8 cellular contexts compared by ENCODE assay signal in the genomic region with DNA sequence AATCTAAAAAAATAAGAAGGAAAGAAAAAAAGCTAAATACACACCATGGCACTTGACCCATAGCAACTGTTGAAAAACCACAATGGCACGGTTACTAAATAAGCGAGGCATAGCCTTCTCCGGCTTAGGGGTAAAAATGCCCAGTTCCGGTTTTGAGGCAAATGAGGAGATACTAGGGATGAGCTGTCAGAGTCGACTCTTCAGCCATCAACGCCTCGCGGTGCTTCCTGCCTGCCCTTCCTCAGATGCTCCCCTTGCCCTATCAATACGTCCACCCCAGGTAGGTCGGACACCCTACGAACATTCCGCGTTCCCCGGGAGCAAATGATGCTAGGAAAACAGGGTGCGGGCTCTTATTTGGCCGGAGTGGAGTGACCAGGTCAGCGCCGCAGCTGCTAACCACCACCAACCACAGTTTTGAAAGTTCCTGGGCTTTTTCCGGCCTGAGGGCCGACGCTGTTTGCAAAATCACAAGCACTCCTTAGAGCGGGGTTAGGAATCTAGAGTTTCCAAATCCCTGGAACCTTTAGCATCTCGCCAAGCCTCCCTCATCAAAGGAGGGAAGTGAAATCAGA. TPM values are rescaled to one million over a fixed set of nuclear protein-coding genes. Genes with fewer than 3 reads are reported as not detected.
A peak's percentile ranks its signal among the peaks of the same experiment; 100 is the strongest.
DNase-seq lines count a peak whose midpoint lies in the region; ATAC-seq and TF ChIP-seq lines count a peak whose summit lies in the region.

No MANE protein-coding gene starts in this region.

- in situ Hi-C loops in T47D (cut with HindIII; ENCODE audit: low pct_unique_long_range_greater_than_20kb, low sequenced_read_pairs): no loop called here

- peaks cover 10% of the 10 kb centered on the region for H3K27me3 Mint-ChIP-seq in GM23338 (ENCODE audit: insufficient read depth, low read depth, poor library complexity)

- peaks cover 40% of the 10 kb centered on the region for H3F3A ChIP-seq in GM23338 (replicated peaks; ENCODE audit: low read depth)

- TF ChIP-seq CTCF in GM23338 (conservative IDR thresholded peaks at IDR 0.05; ENCODE audit: low read depth in 2 of 2) (no peak), kidney epithelial cell (IDR thresholded peaks at IDR 0.05; ENCODE audit: insufficient read depth, low read length, poor library complexity, severe bottlenecking) (no peak)

- no peaks in the 10 kb centered on the region for H3K9me3 Mint-ChIP-seq in GM23338

- H3K36me3 ChIP-seq in GM23338 (ENCODE audit: insufficient read depth) (peaks cover 27% of the 10 kb centered on the region), kidney epithelial cell (ENCODE audit: control insufficient read depth, insufficient read depth, low read length) (peaks cover 3% of the 10 kb centered on the region)

- H3K4me3 Mint-ChIP-seq in GM23338: peak overlapping the region; percentile 96

- peak overlapping the region; percentile 88 for H3K4me2 ChIP-seq in GM23338

- H3K9me2 ChIP-seq in GM23338 (ENCODE audit: insufficient read depth): no peaks in the 10 kb centered on the region

- peaks cover 57% of the 10 kb centered on the region for H3K79me2 ChIP-seq in GM23338 (replicated peaks; ENCODE audit: insufficient read depth)

- peaks cover 21% of the 10 kb centered on the region for H3K4me1 Mint-ChIP-seq in GM23338

- H3K27ac Mint-ChIP-seq in GM23338: peak overlapping the region; percentile 86

- H3K27me3 ChIP-seq in GM23338 (ENCODE audit: insufficient read depth): 0 out of 2 replicates have a peak, but pooled peaks cover 2% of the 10 kb centered on the region
- no peaks in the 10 kb centered on the region for H3K27me3 ChIP-seq in kidney epithelial cell (ENCODE audit: control insufficient read depth, insufficient read depth, low read length)

- peaks cover 10% of the 10 kb centered on the region; the same call in 1 of the 2 replicates for H3K4me1 ChIP-seq in GM23338 (ENCODE audit: insufficient read depth)

- H2AFZ ChIP-seq in GM23338: no peak overlapping the region

- ATAC-seq in GM23338: peak; percentile 8
- no peak for ATAC-seq in stimulated activated naive CD8-positive, alpha-beta T cell treated with anti-CD3 and anti-CD28 coated beads, Interleukin-15, Interleukin-2, amounts not matched to agents 100 U/mL and 50 U/mL, for 24 hours
- ATAC-seq in GM18861 (IDR thresholded peaks at IDR 0.05; ENCODE audit: unreplicated experiment): no peak

- H4K20me1 ChIP-seq in GM23338 (replicated peaks; ENCODE audit: insufficient read depth): peaks cover 40% of the 10 kb centered on the region

- peak overlapping the region; percentile 87 for H3K27ac ChIP-seq in GM23338 (ENCODE audit: low read depth)

- DNase-seq in COLO668 (lab: John Stamatoyannopoulos, UW; ENCODE audit: unreplicated experiment) (peak; percentile 54), GM23338 (ENCODE audit: low spot score) (peak; percentile 76), RKO (ENCODE audit: low spot score) (peak; percentile 64), T47D (ENCODE audit: low read depth in 1 of 2, low spot score in 1 of 2) (peak; percentile 56 to 77), kidney epithelial cell (ENCODE audit: low read depth) (no peak), NCI-H2081 treated with DMSO at 0.1 percent for 48 hours (lab: John Stamatoyannopoulos, UW) (no peak)
- peak; percentile 48 for DNase-seq in stimulated activated naive CD8-positive, alpha-beta T cell treated with anti-CD3 and anti-CD28 coated beads, Interleukin-15, Interleukin-2, amounts not matched to agents 100 U/mL and 50 U/mL, for 24 hours

- peak overlapping the region; percentile 77 for H3K4me3 ChIP-seq in GM23338
- peak overlapping the region; percentile 99 for H3K4me3 ChIP-seq in kidney epithelial cell (ENCODE audit: low read depth, low read length)

- peaks cover 50% of the 10 kb centered on the region for H3K36me3 Mint-ChIP-seq in GM23338 (ENCODE audit: low read depth)

TF ChIP-seq in GM23338, 12 proteins besides CTCF, POLR2A, EP300 and RAD21:
- TF ChIP-seq, protein P1, sequence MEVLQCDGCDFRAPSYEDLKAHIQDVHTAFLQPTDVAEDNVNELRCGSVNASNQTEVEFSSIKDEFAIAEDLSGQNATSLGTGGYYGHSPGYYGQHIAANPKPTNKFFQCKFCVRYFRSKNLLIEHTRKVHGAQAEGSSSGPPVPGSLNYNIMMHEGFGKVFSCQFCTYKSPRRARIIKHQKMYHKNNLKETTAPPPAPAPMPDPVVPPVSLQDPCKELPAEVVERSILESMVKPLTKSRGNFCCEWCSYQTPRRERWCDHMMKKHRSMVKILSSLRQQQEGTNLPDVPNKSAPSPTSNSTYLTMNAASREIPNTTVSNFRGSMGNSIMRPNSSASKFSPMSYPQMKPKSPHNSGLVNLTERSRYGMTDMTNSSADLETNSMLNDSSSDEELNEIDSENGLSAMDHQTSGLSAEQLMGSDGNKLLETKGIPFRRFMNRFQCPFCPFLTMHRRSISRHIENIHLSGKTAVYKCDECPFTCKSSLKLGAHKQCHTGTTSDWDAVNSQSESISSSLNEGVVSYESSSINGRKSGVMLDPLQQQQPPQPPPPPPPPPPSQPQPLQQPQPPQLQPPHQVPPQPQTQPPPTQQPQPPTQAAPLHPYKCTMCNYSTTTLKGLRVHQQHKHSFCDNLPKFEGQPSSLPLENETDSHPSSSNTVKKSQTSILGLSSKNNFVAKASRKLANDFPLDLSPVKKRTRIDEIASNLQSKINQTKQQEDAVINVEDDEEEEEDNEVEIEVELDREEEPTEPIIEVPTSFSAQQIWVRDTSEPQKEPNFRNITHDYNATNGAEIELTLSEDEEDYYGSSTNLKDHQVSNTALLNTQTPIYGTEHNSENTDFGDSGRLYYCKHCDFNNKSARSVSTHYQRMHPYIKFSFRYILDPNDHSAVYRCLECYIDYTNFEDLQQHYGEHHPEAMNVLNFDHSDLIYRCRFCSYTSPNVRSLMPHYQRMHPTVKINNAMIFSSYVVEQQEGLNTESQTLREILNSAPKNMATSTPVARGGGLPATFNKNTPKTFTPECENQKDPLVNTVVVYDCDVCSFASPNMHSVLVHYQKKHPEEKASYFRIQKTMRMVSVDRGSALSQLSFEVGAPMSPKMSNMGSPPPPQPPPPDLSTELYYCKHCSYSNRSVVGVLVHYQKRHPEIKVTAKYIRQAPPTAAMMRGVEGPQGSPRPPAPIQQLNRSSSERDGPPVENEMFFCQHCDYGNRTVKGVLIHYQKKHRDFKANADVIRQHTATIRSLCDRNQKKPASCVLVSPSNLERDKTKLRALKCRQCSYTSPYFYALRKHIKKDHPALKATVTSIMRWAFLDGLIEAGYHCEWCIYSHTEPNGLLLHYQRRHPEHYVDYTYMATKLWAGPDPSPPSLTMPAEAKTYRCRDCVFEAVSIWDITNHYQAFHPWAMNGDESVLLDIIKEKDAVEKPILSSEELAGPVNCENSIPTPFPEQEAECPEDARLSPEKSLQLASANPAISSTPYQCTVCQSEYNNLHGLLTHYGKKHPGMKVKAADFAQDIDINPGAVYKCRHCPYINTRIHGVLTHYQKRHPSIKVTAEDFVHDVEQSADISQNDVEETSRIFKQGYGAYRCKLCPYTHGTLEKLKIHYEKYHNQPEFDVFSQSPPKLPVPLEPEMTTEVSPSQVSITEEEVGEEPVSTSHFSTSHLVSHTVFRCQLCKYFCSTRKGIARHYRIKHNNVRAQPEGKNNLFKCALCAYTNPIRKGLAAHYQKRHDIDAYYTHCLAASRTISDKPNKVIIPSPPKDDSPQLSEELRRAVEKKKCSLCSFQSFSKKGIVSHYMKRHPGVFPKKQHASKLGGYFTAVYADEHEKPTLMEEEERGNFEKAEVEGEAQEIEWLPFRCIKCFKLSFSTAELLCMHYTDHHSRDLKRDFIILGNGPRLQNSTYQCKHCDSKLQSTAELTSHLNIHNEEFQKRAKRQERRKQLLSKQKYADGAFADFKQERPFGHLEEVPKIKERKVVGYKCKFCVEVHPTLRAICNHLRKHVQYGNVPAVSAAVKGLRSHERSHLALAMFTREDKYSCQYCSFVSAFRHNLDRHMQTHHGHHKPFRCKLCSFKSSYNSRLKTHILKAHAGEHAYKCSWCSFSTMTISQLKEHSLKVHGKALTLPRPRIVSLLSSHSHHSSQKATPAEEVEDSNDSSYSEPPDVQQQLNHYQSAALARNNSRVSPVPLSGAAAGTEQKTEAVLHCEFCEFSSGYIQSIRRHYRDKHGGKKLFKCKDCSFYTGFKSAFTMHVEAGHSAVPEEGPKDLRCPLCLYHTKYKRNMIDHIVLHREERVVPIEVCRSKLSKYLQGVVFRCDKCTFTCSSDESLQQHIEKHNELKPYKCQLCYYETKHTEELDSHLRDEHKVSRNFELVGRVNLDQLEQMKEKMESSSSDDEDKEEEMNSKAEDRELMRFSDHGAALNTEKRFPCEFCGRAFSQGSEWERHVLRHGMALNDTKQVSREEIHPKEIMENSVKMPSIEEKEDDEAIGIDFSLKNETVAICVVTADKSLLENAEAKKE (CRISPR knock-in tag; IDR thresholded peaks at IDR 0.05): no peak
- no peak for TF ChIP-seq ZNF114 (CRISPR knock-in tag; IDR thresholded peaks at IDR 0.05)
- TF ChIP-seq EZH2 (IDR thresholded peaks at IDR 0.05; ENCODE audit: low read depth, unreplicated experiment): no peak
- no peak for TF ChIP-seq ZNF331 (CRISPR knock-in tag; IDR thresholded peaks at IDR 0.05; ENCODE audit: low read depth)
- no peak for TF ChIP-seq JUNB (IDR thresholded peaks at IDR 0.05; ENCODE audit: unreplicated experiment)
- no peak for TF ChIP-seq NANOG (IDR thresholded peaks at IDR 0.05; ENCODE audit: borderline replicate concordance)
TF ChIP-seq in GM23338: peak in this region for 0.

RNA-seq across cellular contexts. Expression of a gene that starts 1.2 kb away (rescaled TPM):
- total RNA-seq in GM23338 (2014; rRNA removed; shearing (Covaris generic)): 202 and 250 TPM in 2 replicates
- polyA plus RNA-seq in GM23338 (2016; fragmentation: Nextera tagmentation; extraction: Ambion mirVana): 436 and 481 TPM in 2 replicates
- total RNA-seq in kidney epithelial cell: 76.3 and 94.7 TPM in 2 replicates

RNA-seq across cellular contexts. Expression of a gene that starts 22.1 kb away (rescaled TPM):
- 16.7 and 18.5 TPM in 2 replicates for total RNA-seq in GM23338 (2014; rRNA removed; shearing (Covaris generic))
- 14.9 and 20.1 TPM in 2 replicates for polyA plus RNA-seq in GM23338 (2016; fragmentation: Nextera tagmentation; extraction: Ambion mirVana)
- 22.5 and 25.7 TPM in 2 replicates for total RNA-seq in kidney epithelial cell

RNA-seq across cellular contexts. Expression of a gene that starts 22.2 kb away (rescaled TPM):
- 53.4 and 61.8 TPM in 2 replicates for total RNA-seq in GM23338 (2014; rRNA removed; shearing (Covaris generic))
- polyA plus RNA-seq in GM23338 (2016; fragmentation: Nextera tagmentation; extraction: Ambion mirVana): 94.0 and 94.2 TPM in 2 replicates
- total RNA-seq in kidney epithelial cell: 43.4 and 57.1 TPM in 2 replicates

RNA-seq across cellular contexts. Expression of a gene that starts 27.6 kb away (rescaled TPM):
- total RNA-seq in GM23338 (2014; rRNA removed; shearing (Covaris generic)): 310 and 313 TPM in 2 replicates
- 833 and 868 TPM in 2 replicates for polyA plus RNA-seq in GM23338 (2016; fragmentation: Nextera tagmentation; extraction: Ambion mirVana)
- 380 and 381 TPM in 2 replicates for total RNA-seq in kidney epithelial cell

RNA-seq across cellular contexts. Expression of a gene that starts 30.4 kb away (rescaled TPM):
- total RNA-seq in GM23338 (2014; rRNA removed; shearing (Covaris generic)): 393 and 422 TPM in 2 replicates
- 1,484 and 1,643 TPM in 2 replicates for polyA plus RNA-seq in GM23338 (2016; fragmentation: Nextera tagmentation; extraction: Ambion mirVana)
- 561 and 615 TPM in 2 replicates for total RNA-seq in kidney epithelial cell

Comparison
In these comparisons a context has a peak if more than half of its experiments do, and no peak if none do; other contexts are left out.
1. DNase-seq: peak in COLO668 (single experiment), GM23338 (single experiment), RKO (single experiment), T47D (2 of 2) and stimulated activated naive CD8-positive, alpha-beta T cell treated with anti-CD3 and anti-CD28 coated beads, Interleukin-15, Interleukin-2, amounts not matched to agents 100 U/mL and 50 U/mL, for 24 hours (single experiment); none in kidney epithelial cell (single experiment) and NCI-H2081 treated with DMSO at 0.1 percent for 48 hours (single experiment).